29 cellular contexts compared by ENCODE assay signal in genomic region chr5:5882706-5883105, GRCh38.
"Had no signal": no experiment of that assay in that cellular context is flagged by ENCODE, and none has a peak within 500 bp of the region (broad histone marks: within the 10 kb centered on the region; RNA-seq: fewer than 3 reads in every experiment).

No MANE protein-coding gene starts in this region.

- H3K27me3 ChIP-seq: adrenal gland, body of pancreas had no signal

- DNase-seq: activated B cell treated with CpG ODN at 0.5 μM for 24 hours; activated CD4-positive, alpha-beta memory T cell treated with anti-CD3 and anti-CD28 coated beads for 36 hours; activated CD4-positive, alpha-beta T cell treated with anti-CD3 and anti-CD28 coated beads for 4 hours; activated CD4-positive, alpha-beta T cell treated with anti-CD3 and anti-CD28 coated beads, Interleukin-2, amount 50 U/mL, for 1 hour; activated CD4-positive, CD25-positive, alpha-beta regulatory T cell treated with anti-CD3 and anti-CD28 coated beads, Interleukin-2, amount 50 U/mL, for 72 hours; activated CD8-positive, alpha-beta memory T cell treated with anti-CD3 and anti-CD28 coated beads, Interleukin-2, amount 50 U/mL, for 4 hours; activated gamma-delta T cell treated with Interleukin-2 at 50 U/mL for 16 hours; activated naive CD4-positive, alpha-beta T cell treated with anti-CD3 and anti-CD28 coated beads for 36 hours; activated T-cell treated with anti-CD3 and anti-CD28 coated beads for 4 hours; activated T-cell treated with anti-CD3 and anti-CD28 coated beads, Interleukin-2, amount 50 U/mL, for 4 hours; adrenal gland; body of pancreas; NCI-H1105 treated with DMSO at 0.1 percent for 48 hours; NCI-H1436; NCI-H1694; NCI-H1930; NCI-H2081 treated with DMSO at 0.1 percent for 48 hours; NCI-H345; NCI-H524 treated with DMSO at 0.1 percent for 48 hours; SIG-M5; T-cell; T-helper 17 cell; T-helper 9 cell had no signal

- H3K27ac ChIP-seq: adrenal gland, body of pancreas, VCaP had no signal

- H3K27ac Mint-ChIP-seq: activated B cell treated with CpG ODN at 0.5 μM for 24 hours; activated CD4-positive, alpha-beta memory T cell treated with anti-CD3 and anti-CD28 coated beads for 36 hours; activated naive CD4-positive, alpha-beta T cell treated with anti-CD3 and anti-CD28 coated beads for 36 hours; activated naive CD4-positive, alpha-beta T cell treated with anti-CD3 and anti-CD28 coated beads, Interleukin-2, amount 50 U/mL, for 72 hours; activated T-helper 1 cell treated with anti-CD3 and anti-CD28 coated beads, Interleukin-12 subunit alpha, Interleukin-12 subunit beta, Interleukin-2, Interleukin-4 antibody, amounts not matched to agents 30 ng/mL and 10 ng/mL and 1 ng/mL, durations not matched to agents 14 hours and 24 hours and 36 hours; T-cell; T-helper 17 cell had no signal

- ATAC-seq: activated naive CD4-positive, alpha-beta T cell treated with anti-CD3 and anti-CD28 coated beads, Interleukin-2, amount 50 U/mL, for 72 hours; activated T-cell treated with anti-CD3 and anti-CD28 coated beads, Interleukin-2, amount 50 U/mL, for 4 hours; body of pancreas; K562; Panc1; SK-N-SH treated with all-trans-retinoic acid at 6 μM for 48 hours; T-cell; T-helper 17 cell had no signal

- H3K4me3 ChIP-seq: adrenal gland, body of pancreas, K562 had no signal

- H3K36me3 Mint-ChIP-seq: activated CD4-positive, alpha-beta memory T cell treated with anti-CD3 and anti-CD28 coated beads for 36 hours; T-cell had no signal

- H3K4me1 ChIP-seq: adrenal gland, body of pancreas had no signal

- H3K4me3 Mint-ChIP-seq: activated B cell treated with CpG ODN at 0.5 μM for 24 hours; activated CD4-positive, alpha-beta memory T cell treated with anti-CD3 and anti-CD28 coated beads for 36 hours; activated naive CD4-positive, alpha-beta T cell treated with anti-CD3 and anti-CD28 coated beads for 36 hours; activated T-cell treated with anti-CD3 and anti-CD28 coated beads, Interleukin-2, amount 50 U/mL, for 4 hours; activated T-helper 1 cell treated with anti-CD3 and anti-CD28 coated beads, Interleukin-12 subunit alpha, Interleukin-12 subunit beta, Interleukin-2, Interleukin-4 antibody, amounts not matched to agents 30 ng/mL and 10 ng/mL and 1 ng/mL, durations not matched to agents 14 hours and 24 hours and 36 hours; T-cell; T-helper 17 cell had no signal

- H3K9me3 Mint-ChIP-seq: activated B cell treated with CpG ODN at 0.5 μM for 24 hours; activated CD4-positive, alpha-beta memory T cell treated with anti-CD3 and anti-CD28 coated beads for 36 hours; activated naive CD4-positive, alpha-beta T cell treated with anti-CD3 and anti-CD28 coated beads for 36 hours; activated naive CD4-positive, alpha-beta T cell treated with anti-CD3 and anti-CD28 coated beads, Interleukin-2, amount 50 U/mL, for 72 hours; activated T-cell treated with anti-CD3 and anti-CD28 coated beads, Interleukin-2, amount 50 U/mL, for 4 hours; activated T-helper 1 cell treated with anti-CD3 and anti-CD28 coated beads, Interleukin-12 subunit alpha, Interleukin-12 subunit beta, Interleukin-2, Interleukin-4 antibody, amounts not matched to agents 30 ng/mL and 10 ng/mL and 1 ng/mL, durations not matched to agents 14 hours and 24 hours and 36 hours; T-cell had no signal

- H3K9me3 ChIP-seq: adrenal gland, body of pancreas had no signal

- H3K36me3 ChIP-seq: adrenal gland had no signal

- H3K4me1 Mint-ChIP-seq: activated B cell treated with CpG ODN at 0.5 μM for 24 hours, T-cell, T-helper 17 cell had no signal
